ENCODE assay signal across 1 cellular context in genomic region chr5:150499437-150499956, GRCh38.
TF ChIP-seq lines count a peak whose summit lies in the region.

No MANE protein-coding gene starts in this region.

TF ChIP-seq in K562, 482 proteins besides CTCF, POLR2A, EP300 and RAD21 (continued from another document and continues in another):
- TF ChIP-seq HLTF (IDR thresholded peaks at IDR 0.05) (0 out of 2 replicates have a peak, but pooled peaks have one; percentile 60), GABPB1 (CRISPR knock-in tag; IDR thresholded peaks at IDR 0.05) (peak; percentile 52), HDAC2 (IDR thresholded peaks at IDR 0.05) (peak; percentile 87), ZNF436 (CRISPR knock-in tag; IDR thresholded peaks at IDR 0.05) (no peak), ARNT (IDR thresholded peaks at IDR 0.05) (0 out of 4 replicates have a peak, but pooled peaks have one; percentile 36 to 60), DPF2 (IDR thresholded peaks at IDR 0.05) (peak; percentile 89), ZBTB40 (IDR thresholded peaks at IDR 0.05) (0 out of 2 replicates have a peak, but pooled peaks have one; percentile 45), ZBTB40 (CRISPR knock-in tag; IDR thresholded peaks at IDR 0.05) (no peak), ZNF318 (IDR thresholded peaks at IDR 0.05; ENCODE audit: borderline replicate concordance in 1 of 2, low read depth in 1 of 2) (no peak), ZC3H11A (IDR thresholded peaks at IDR 0.05; ENCODE audit: low read depth, low read length) (no peak), NR2C2 (CRISPR knock-in tag; IDR thresholded peaks at IDR 0.05) (peak; percentile 73), NR2C2 (tag; IDR thresholded peaks at IDR 0.05) (peak; percentile 87), NRF1 (conservative IDR thresholded peaks at IDR 0.05 in 1 of 2, IDR thresholded peaks at IDR 0.05 in 1 of 2) (peak; percentile 32 to 50; a peak in 1 of 4 replicates), TCF3 (CRISPR knock-in tag; IDR thresholded peaks at IDR 0.05) (peak; percentile 95), ZFP91 (CRISPR knock-in tag; IDR thresholded peaks at IDR 0.05) (no peak), ZFX (CRISPR knock-in tag; IDR thresholded peaks at IDR 0.05) (peak; percentile 47), ZNF253 (CRISPR knock-in tag; conservative IDR thresholded peaks at IDR 0.05) (no peak), CREB1 (IDR thresholded peaks at IDR 0.05) (peak; percentile 62), CREB1 (CRISPR knock-in tag; IDR thresholded peaks at IDR 0.05) (no peak; the same call in 1 of the 2 replicates), RUNX1 (IDR thresholded peaks at IDR 0.05; ENCODE audit: low read depth) (no peak), MITF (IDR thresholded peaks at IDR 0.05) (no peak), BACH1 (tag; IDR thresholded peaks at IDR 0.05) (no peak), STAT5A (IDR thresholded peaks at IDR 0.05; ENCODE audit: borderline replicate concordance, low read length) (peak; percentile 90), TFAP4 (CRISPR knock-in tag; IDR thresholded peaks at IDR 0.05; ENCODE audit: borderline replicate concordance) (peak; percentile 98), TAF1 (IDR thresholded peaks at IDR 0.05; ENCODE audit: control insufficient read depth, extremely low read depth, insufficient read depth, low read length, severe bottlenecking) (peak; percentile 32), TRIM28 (IDR thresholded peaks at IDR 0.05) (peak; percentile 68), NKRF (IDR thresholded peaks at IDR 0.05; ENCODE audit: borderline replicate concordance) (0 out of 2 replicates have a peak, but pooled peaks have one; percentile 45), ZNF589 (CRISPR knock-in tag; IDR thresholded peaks at IDR 0.05; ENCODE audit: low read depth) (peak; percentile 80), KLF16 (IDR thresholded peaks at IDR 0.05) (peak; percentile 96), ZNF263 (CRISPR knock-in tag; IDR thresholded peaks at IDR 0.05; ENCODE audit: borderline replicate concordance) (peak; percentile 85), ZFP1 (CRISPR knock-in tag; IDR thresholded peaks at IDR 0.05) (no peak), EHMT2 (IDR thresholded peaks at IDR 0.05) (0 out of 2 replicates have a peak, but pooled peaks have one; percentile 21), ETV5 (CRISPR knock-in tag; IDR thresholded peaks at IDR 0.05; ENCODE audit: low read depth) (peak; percentile 67; the same call in 1 of the 2 replicates), GABPA (tag; conservative IDR thresholded peaks at IDR 0.05; ENCODE audit: low read depth) (peak; percentile 66), SIN3A (IDR thresholded peaks at IDR 0.05; ENCODE audit: borderline replicate concordance in 2 of 2, control insufficient read depth in 1 of 2, low read depth in 2 of 2, low read length in 2 of 2) (peak; percentile 19 to 74; a peak in 3 of 4 replicates)
